22 cellular contexts compared by ENCODE assay signal in genomic region chr14:59490756-59491155, GRCh38. TPM values are rescaled to one million over a fixed set of nuclear protein-coding genes. Genes with fewer than 3 reads are reported as not detected.
A peak's percentile ranks its signal among the peaks of the same experiment; 100 is the strongest.
DNase-seq lines count a peak whose midpoint lies in the region; ATAC-seq and TF ChIP-seq lines count a peak whose summit lies in the region.
"Had no signal": no experiment of that assay in that cellular context is flagged by ENCODE, and none has a peak within 500 bp of the region (broad histone marks: within the 10 kb centered on the region; RNA-seq: fewer than 3 reads in every experiment).

No MANE protein-coding gene starts in this region.

- intact Hi-C loops in PC-3 (cut with micrococcal nuclease), result no loop called here
- intact Hi-C loops in dendritic cell treated with granulocyte-macrophage colony-stimulating factor and Interleukin-4, amounts not matched to agents 40 ng/mL and 50 ng/mL, for 4 days (cut with micrococcal nuclease), result no loop called here

- no peaks in the 10 kb centered on the region for H3K27me3 Mint-ChIP-seq in CD4-positive, CD25-positive, alpha-beta regulatory T cell
- H3K27me3 Mint-ChIP-seq in dendritic cell treated with granulocyte-macrophage colony-stimulating factor and Interleukin-4, amounts not matched to agents 40 ng/mL and 50 ng/mL, for 4 days, result no peaks in the 10 kb centered on the region
- H3K27me3 Mint-ChIP-seq in activated T-cell treated with anti-CD3 and anti-CD28 coated beads, Interleukin-2, amount 50 U/mL, for 4 hours (ENCODE audit: low read depth), result no peaks in the 10 kb centered on the region
- H3K27me3 Mint-ChIP-seq: CD8-positive, alpha-beta memory T cell had no signal

- H3K36me3 ChIP-seq in CD4-positive, CD25-positive, alpha-beta regulatory T cell (ENCODE audit: control insufficient read depth, insufficient read depth, low read length), result peaks cover 68% of the 10 kb centered on the region
- peaks cover 67% of the 10 kb centered on the region for H3K36me3 ChIP-seq in PC-3 (ENCODE audit: low read depth, low read length)

- no peak for TF ChIP-seq CTCF in PC-3 (conservative IDR thresholded peaks at IDR 0.05; ENCODE audit: low read depth, low read length)

- H3F3A ChIP-seq in PC-3 (ENCODE audit: low read length, unreplicated experiment), result no peaks in the 10 kb centered on the region

- H3K4me3 ChIP-seq in CD4-positive, CD25-positive, alpha-beta regulatory T cell (ENCODE audit: low read depth, low read length), result no peak overlapping the region
- no peak overlapping the region for H3K4me3 ChIP-seq in PC-3 (ENCODE audit: low read length)

- BruUV-seq in PC-3 (replicated peaks; lab: Mats Ljungman, UMichigan), result no TSS peak

- no peak overlapping the region for H3K9ac ChIP-seq in PC-3 (ENCODE audit: low read length)
- H3K9ac ChIP-seq: SK-N-SH had no signal

- POLR2A ChIA-PET in PC-3 (lab: Charles Lee; ENCODE audit: unreplicated experiment), result no interaction called here

- no peaks in the 10 kb centered on the region for H3K9me2 ChIP-seq in PC-3 (replicated peaks; ENCODE audit: low read length)
- H3K9me2 ChIP-seq: SK-N-SH had no signal

- peak overlapping the region in 2 of 3 donors; percentile 72 to 84 for H3K27ac Mint-ChIP-seq in CD4-positive, CD25-positive, alpha-beta regulatory T cell
- peak overlapping the region; percentile 21 for H3K27ac Mint-ChIP-seq in dendritic cell treated with granulocyte-macrophage colony-stimulating factor and Interleukin-4, amounts not matched to agents 40 ng/mL and 50 ng/mL, for 4 days

- peaks cover 54% of the 10 kb centered on the region for H3K36me3 Mint-ChIP-seq in CD4-positive, CD25-positive, alpha-beta regulatory T cell
- H3K36me3 Mint-ChIP-seq in dendritic cell treated with granulocyte-macrophage colony-stimulating factor and Interleukin-4, amounts not matched to agents 40 ng/mL and 50 ng/mL, for 4 days (ENCODE audit: low read depth), result peaks cover 84% of the 10 kb centered on the region
- H3K36me3 Mint-ChIP-seq in activated T-cell treated with anti-CD3 and anti-CD28 coated beads, Interleukin-2, amount 50 U/mL, for 4 hours (ENCODE audit: insufficient read depth), result peaks cover 48% of the 10 kb centered on the region

- no peak for DNase-seq in CD4-positive, CD25-positive, alpha-beta regulatory T cell
- DNase-seq in GDM1 (lab: John Stamatoyannopoulos, UW) (peak; percentile 9), PC-3 (no peak)
- no peak for DNase-seq in activated T-cell treated with anti-CD3 and anti-CD28 coated beads, Interleukin-2, amount 50 U/mL, for 4 hours
- DNase-seq: Calu3; CD8-positive, alpha-beta memory T cell; DMS79 treated with DMSO at 0.1 percent for 48 hours; KBM-7; MM.1S; NCI-H1105; NCI-H1436 treated with DMSO at 0.1 percent for 48 hours; NCI-H187 treated with DMSO at 0.1 percent for 48 hours; NCI-H2107; NCI-H446; NCI-H524 treated with DMSO at 0.1 percent for 48 hours; NCI-H774; SK-N-SH; SW 1271 had no signal

- H4K20me1 ChIP-seq in PC-3 (ENCODE audit: low read length), result no peaks in the 10 kb centered on the region

- peaks cover 35 to 48% (median 44%) of the 10 kb centered on the region in 4 donors for H3K4me1 Mint-ChIP-seq in CD4-positive, CD25-positive, alpha-beta regulatory T cell
- peaks cover 39% of the 10 kb centered on the region for H3K4me1 Mint-ChIP-seq in dendritic cell treated with granulocyte-macrophage colony-stimulating factor and Interleukin-4, amounts not matched to agents 40 ng/mL and 50 ng/mL, for 4 days (ENCODE audit: low read depth)
- peaks cover 28% of the 10 kb centered on the region for H3K4me1 Mint-ChIP-seq in activated T-cell treated with anti-CD3 and anti-CD28 coated beads, Interleukin-2, amount 50 U/mL, for 4 hours (ENCODE audit: low read depth)

- peaks cover 19% of the 10 kb centered on the region for H3K79me2 ChIP-seq in PC-3 (ENCODE audit: low read length)

- no peaks in the 10 kb centered on the region for H3K27me3 ChIP-seq in CD4-positive, CD25-positive, alpha-beta regulatory T cell (ENCODE audit: control insufficient read depth, insufficient read depth, low read length)
- no peaks in the 10 kb centered on the region for H3K27me3 ChIP-seq in PC-3 (ENCODE audit: low read length)

- no peak overlapping the region for H3K27ac ChIP-seq in CD4-positive, CD25-positive, alpha-beta regulatory T cell (ENCODE audit: insufficient read depth, low read length, poor library complexity, severe bottlenecking)
- H3K27ac ChIP-seq in PC-3 (ENCODE audit: low read length), result no peak overlapping the region
- H3K27ac ChIP-seq: C4-2B had no signal

- CTCF ChIA-PET in PC-3 (lab: Charles Lee), result no interaction called here

- no peak overlapping the region for H3K4me3 Mint-ChIP-seq in CD4-positive, CD25-positive, alpha-beta regulatory T cell
- H3K4me3 Mint-ChIP-seq in dendritic cell treated with granulocyte-macrophage colony-stimulating factor and Interleukin-4, amounts not matched to agents 40 ng/mL and 50 ng/mL, for 4 days, result no peak overlapping the region
- H3K4me3 Mint-ChIP-seq in activated T-cell treated with anti-CD3 and anti-CD28 coated beads, Interleukin-2, amount 50 U/mL, for 4 hours, result no peak overlapping the region
- H3K4me3 Mint-ChIP-seq: CD8-positive, alpha-beta memory T cell had no signal

- no peak overlapping the region for H3K4me2 ChIP-seq in PC-3 (ENCODE audit: low read length)
- H3K4me2 ChIP-seq: SK-N-SH had no signal

- no peak for ATAC-seq in CD4-positive, CD25-positive, alpha-beta regulatory T cell (ENCODE audit: low read depth in 2 of 2)
- peak; percentile 33; the same call in 1 of the 2 replicates for ATAC-seq in PC-3
- ATAC-seq in HG02970 (IDR thresholded peaks at IDR 0.05; ENCODE audit: low FRiP score, unreplicated experiment), result no peak
- no peak for ATAC-seq in GM18519 (IDR thresholded peaks at IDR 0.05; ENCODE audit: low FRiP score, unreplicated experiment)
- no peak for ATAC-seq in activated T-cell treated with anti-CD3 and anti-CD28 coated beads, Interleukin-2, amount 50 U/mL, for 4 hours

- H3K9me3 ChIP-seq in CD4-positive, CD25-positive, alpha-beta regulatory T cell (ENCODE audit: control insufficient read depth in 2 of 2, low read length in 2 of 2), result no peaks in the 10 kb centered on the region
- H3K9me3 ChIP-seq in PC-3 (ENCODE audit: low read length), result no peaks in the 10 kb centered on the region
- H3K9me3 ChIP-seq: SK-N-SH had no signal

- H3K9me3 Mint-ChIP-seq in CD4-positive, CD25-positive, alpha-beta regulatory T cell, result no peaks in the 10 kb centered on the region
- H3K9me3 Mint-ChIP-seq in dendritic cell treated with granulocyte-macrophage colony-stimulating factor and Interleukin-4, amounts not matched to agents 40 ng/mL and 50 ng/mL, for 4 days, result no peaks in the 10 kb centered on the region
- no peaks in the 10 kb centered on the region for H3K9me3 Mint-ChIP-seq in activated T-cell treated with anti-CD3 and anti-CD28 coated beads, Interleukin-2, amount 50 U/mL, for 4 hours
- H3K9me3 Mint-ChIP-seq: CD8-positive, alpha-beta memory T cell had no signal

- H3K4me1 ChIP-seq in CD4-positive, CD25-positive, alpha-beta regulatory T cell (ENCODE audit: control insufficient read depth, insufficient read depth, low read length, poor library complexity, severe bottlenecking), result peaks cover 18% of the 10 kb centered on the region
- peaks cover 9% of the 10 kb centered on the region for H3K4me1 ChIP-seq in PC-3 (ENCODE audit: insufficient read depth, low read length)

- no peak overlapping the region for H2AFZ ChIP-seq in PC-3 (ENCODE audit: low read length)

RNA-seq across cellular contexts. Expression of gene JKAMP, which starts 6.4 kb away (rescaled TPM):
- 21.0 TPM for total RNA-seq in CD4-positive, CD25-positive, alpha-beta regulatory T cell
- polyA plus RNA-seq in CD4-positive, CD25-positive, alpha-beta regulatory T cell, result 10 to 100 TPM; 56.7 to 83.4 (median 63.5) TPM
- 130 and 147 TPM in 2 replicates for total RNA-seq in PC-3 (2014; rRNA removed)
- total RNA-seq in activated T-cell treated with anti-CD3 and anti-CD28 coated beads, Interleukin-2, amount 50 U/mL, for 4 hours, result 10 to 100 TPM; 18.6 to 24.9 (median 21.5) TPM

RNA-seq across cellular contexts. Expression of gene L3HYPDH, which starts 6.5 kb away (rescaled TPM):
- total RNA-seq in CD4-positive, CD25-positive, alpha-beta regulatory T cell, result 20.6 TPM
- polyA plus RNA-seq in CD4-positive, CD25-positive, alpha-beta regulatory T cell, result 1 to 10 TPM; 3.5 to 7.0 (median 5.0) TPM
- 108 and 117 TPM in 2 replicates for total RNA-seq in PC-3 (2014; rRNA removed)
- total RNA-seq in activated T-cell treated with anti-CD3 and anti-CD28 coated beads, Interleukin-2, amount 50 U/mL, for 4 hours, result 1 to 10 TPM; 8.1 to 9.7 (median 8.5) TPM

RNA-seq across cellular contexts. Expression of gene GPR135, which starts 25.6 kb away (rescaled TPM):
- 1.3 TPM for total RNA-seq in CD4-positive, CD25-positive, alpha-beta regulatory T cell
- under 1 TPM in 3 of 4 donors, not detected in 1; 0.22 to 0.37 (median 0.33) TPM for polyA plus RNA-seq in CD4-positive, CD25-positive, alpha-beta regulatory T cell
- 6.7 and 10.3 TPM in 2 replicates for total RNA-seq in PC-3 (2014; rRNA removed)
- under 1 TPM; 0.53 to 0.84 (median 0.68) TPM for total RNA-seq in activated T-cell treated with anti-CD3 and anti-CD28 coated beads, Interleukin-2, amount 50 U/mL, for 4 hours
